Comparison of ENCODE assay signal across 22 cellular contexts in genomic region chr1:39418223-39418622, GRCh38.
DNase-seq lines count a peak whose midpoint lies in the region; ATAC-seq and TF ChIP-seq lines count a peak whose summit lies in the region.
"Had no signal": no experiment of that assay in that cellular context is flagged by ENCODE, and none has a peak within 500 bp of the region (broad histone marks: within the 10 kb centered on the region; RNA-seq: fewer than 3 reads in every experiment).

No MANE protein-coding gene starts in this region.

- DNase-seq in CD8-positive, alpha-beta memory T cell = no peak
- DNase-seq in LHCN-M2 (ENCODE audit: low read depth) (peak; percentile 31), brain microvascular endothelial cell (peak; percentile 51), DMS 273 (lab: John Stamatoyannopoulos, UW; ENCODE audit: unreplicated experiment) (no peak)
- DNase-seq in naive thymus-derived CD4-positive, alpha-beta T cell = no peak
- no peak for DNase-seq in activated CD4-positive, alpha-beta memory T cell treated with anti-CD3 and anti-CD28 coated beads for 36 hours
- DNase-seq: activated CD4-positive, alpha-beta T cell treated with anti-CD3 and anti-CD28 coated beads for 36 hours; activated naive CD8-positive, alpha-beta T cell treated with anti-CD3 and anti-CD28 coated beads, Interleukin-2, amount 10 ng/mL, durations not matched to agents 7 days and 5 days; dermis blood vessel endothelial cell; foreskin fibroblast; KG1; left ventricle myocardium superior; NCI-H1694 treated with DMSO at 0.1 percent for 48 hours; NCI-H69; small intestine; stimulated activated CD4-positive, alpha-beta T cell treated with anti-CD3 and anti-CD28 coated beads, Interleukin-2, amount 100 ng/mL, for 24 hours; testis had no signal

- peaks cover 11% of the 10 kb centered on the region for H3K36me3 ChIP-seq in CD8-positive, alpha-beta memory T cell (ENCODE audit: insufficient read depth, low read length)
- peaks cover 23% of the 10 kb centered on the region for H3K36me3 ChIP-seq in brain microvascular endothelial cell (replicated peaks)
- H3K36me3 ChIP-seq in naive thymus-derived CD4-positive, alpha-beta T cell (ENCODE audit: control insufficient read depth in 2 of 3, insufficient read depth in 3 of 3, low read length in 3 of 3) = peaks cover 3 to 15% (median 4%) of the 10 kb centered on the region in 3 experiments

- peaks cover 33 to 48% (median 38%) of the 10 kb centered on the region in 3 donors for H3K4me1 Mint-ChIP-seq in CD8-positive, alpha-beta memory T cell
- H3K4me1 Mint-ChIP-seq in naive thymus-derived CD4-positive, alpha-beta T cell = peaks cover 20 to 40% (median 30%) of the 10 kb centered on the region in 7 donors
- peaks cover 41% of the 10 kb centered on the region for H3K4me1 Mint-ChIP-seq in activated CD4-positive, alpha-beta memory T cell treated with anti-CD3 and anti-CD28 coated beads for 36 hours (ENCODE audit: low read depth)

- POLR2A ChIA-PET in CD8-positive, alpha-beta memory T cell (lab: Charles Lee) = no interaction called here
- POLR2A ChIA-PET in naive thymus-derived CD4-positive, alpha-beta T cell (lab: Charles Lee) = no interaction called here
- POLR2A ChIA-PET in activated CD4-positive, alpha-beta memory T cell treated with anti-CD3 and anti-CD28 coated beads for 36 hours (lab: Charles Lee) = interaction anchor here (1.0 kb wide), 1 partner anchor 7 kb away, joined by 3 read pairs; no protein-coding TSS in a partner anchor

- peaks cover 8% of the 10 kb centered on the region for H3K4me1 ChIP-seq in CD8-positive, alpha-beta memory T cell (ENCODE audit: insufficient read depth, low read length)
- no peaks in the 10 kb centered on the region for H3K4me1 ChIP-seq in naive thymus-derived CD4-positive, alpha-beta T cell (ENCODE audit: control insufficient read depth in 2 of 2, insufficient read depth in 2 of 2, low read length in 2 of 2)

- H3K27me3 Mint-ChIP-seq in CD8-positive, alpha-beta memory T cell = no peaks in the 10 kb centered on the region
- H3K27me3 Mint-ChIP-seq in naive thymus-derived CD4-positive, alpha-beta T cell = no peaks in the 10 kb centered on the region
- H3K27me3 Mint-ChIP-seq in activated CD4-positive, alpha-beta memory T cell treated with anti-CD3 and anti-CD28 coated beads for 36 hours = no peaks in the 10 kb centered on the region
- H3K27me3 Mint-ChIP-seq: activated CD4-positive, alpha-beta T cell treated with anti-CD3 and anti-CD28 coated beads for 36 hours; activated naive CD8-positive, alpha-beta T cell treated with anti-CD3 and anti-CD28 coated beads, Interleukin-2, amount 10 ng/mL, durations not matched to agents 7 days and 5 days had no signal

- H3K27me3 ChIP-seq in CD8-positive, alpha-beta memory T cell (ENCODE audit: insufficient read depth, low read length, poor library complexity, severe bottlenecking) = no peaks in the 10 kb centered on the region
- H3K27me3 ChIP-seq in brain microvascular endothelial cell (replicated peaks) = no peaks in the 10 kb centered on the region
- no peaks in the 10 kb centered on the region for H3K27me3 ChIP-seq in naive thymus-derived CD4-positive, alpha-beta T cell (ENCODE audit: control insufficient read depth in 2 of 2, insufficient read depth in 2 of 2, low read length in 2 of 2)
- H3K27me3 ChIP-seq: hepatocyte, neutrophil, testis had no signal

- in situ Hi-C loops in brain microvascular endothelial cell (cut with HindIII; ENCODE audit: low pct_ligation_motif_present, low sequenced_read_pairs) = no loop called here

- no peak for TF ChIP-seq CTCF in brain microvascular endothelial cell (IDR thresholded peaks at IDR 0.05; ENCODE audit: low read depth, low read length, missing control alignments)

- peak overlapping the region in 7 of 8 donors; percentile 18 to 93 (median 51) for H3K27ac Mint-ChIP-seq in CD8-positive, alpha-beta memory T cell
- peak overlapping the region in 5 of 9 donors; percentile 9 to 86 (median 76) for H3K27ac Mint-ChIP-seq in naive thymus-derived CD4-positive, alpha-beta T cell
- no peak overlapping the region for H3K27ac Mint-ChIP-seq in activated CD4-positive, alpha-beta memory T cell treated with anti-CD3 and anti-CD28 coated beads for 36 hours
- H3K27ac Mint-ChIP-seq: activated CD4-positive, alpha-beta T cell treated with anti-CD3 and anti-CD28 coated beads for 36 hours; activated naive CD8-positive, alpha-beta T cell treated with anti-CD3 and anti-CD28 coated beads, Interleukin-2, amount 10 ng/mL, durations not matched to agents 7 days and 5 days; stimulated activated effector memory CD8-positive, alpha-beta T cell treated with anti-CD3 and anti-CD28 coated beads, Interleukin-12 subunit alpha, Interleukin-12 subunit beta, amount 100 ng/mL, for 72 hours had no signal

- no peak overlapping the region for H3K27ac ChIP-seq in CD8-positive, alpha-beta memory T cell (ENCODE audit: low read depth, low read length)
- peak overlapping the region; percentile 69 for H3K27ac ChIP-seq in brain microvascular endothelial cell
- H3K27ac ChIP-seq in naive thymus-derived CD4-positive, alpha-beta T cell (ENCODE audit: low read depth, low read length) = no peak overlapping the region
- H3K27ac ChIP-seq: hepatocyte, neutrophil, testis had no signal

- intact Hi-C loops in naive thymus-derived CD4-positive, alpha-beta T cell (cut with micrococcal nuclease) = loop anchor here in 1 of 2 donors (10.0 kb wide), 1 partner anchor 563 kb away; the partner anchor contains the start of gene RRAGC
- intact Hi-C loops in activated CD4-positive, alpha-beta memory T cell treated with anti-CD3 and anti-CD28 coated beads for 36 hours (cut with micrococcal nuclease) = no loop called here

- H3K9me3 ChIP-seq in CD8-positive, alpha-beta memory T cell (ENCODE audit: low read length) = no peaks in the 10 kb centered on the region
- no peaks in the 10 kb centered on the region for H3K9me3 ChIP-seq in naive thymus-derived CD4-positive, alpha-beta T cell (ENCODE audit: control insufficient read depth in 2 of 3, low read length in 3 of 3)
- H3K9me3 ChIP-seq: neutrophil, testis had no signal

- no peak overlapping the region for H3K4me3 Mint-ChIP-seq in CD8-positive, alpha-beta memory T cell
- H3K4me3 Mint-ChIP-seq in naive thymus-derived CD4-positive, alpha-beta T cell = peak overlapping the region in 1 of 10 donors; percentile 18
- H3K4me3 Mint-ChIP-seq in activated CD4-positive, alpha-beta memory T cell treated with anti-CD3 and anti-CD28 coated beads for 36 hours = no peak overlapping the region
- H3K4me3 Mint-ChIP-seq: activated CD4-positive, alpha-beta T cell treated with anti-CD3 and anti-CD28 coated beads for 36 hours; activated naive CD8-positive, alpha-beta T cell treated with anti-CD3 and anti-CD28 coated beads, Interleukin-2, amount 10 ng/mL, durations not matched to agents 7 days and 5 days; stimulated activated effector memory CD8-positive, alpha-beta T cell treated with anti-CD3 and anti-CD28 coated beads, Interleukin-12 subunit alpha, Interleukin-12 subunit beta, amount 100 ng/mL, for 72 hours had no signal

- ATAC-seq in naive thymus-derived CD4-positive, alpha-beta T cell = no peak
- ATAC-seq in HG03025 (IDR thresholded peaks at IDR 0.05; ENCODE audit: low FRiP score, unreplicated experiment) (no peak), HG03342 (IDR thresholded peaks at IDR 0.05; ENCODE audit: unreplicated experiment) (no peak)
- ATAC-seq: activated CD4-positive, alpha-beta T cell treated with anti-CD3 and anti-CD28 coated beads for 36 hours; left ventricle myocardium superior; stimulated activated effector memory CD8-positive, alpha-beta T cell treated with anti-CD3 and anti-CD28 coated beads, Interleukin-12 subunit alpha, Interleukin-12 subunit beta, amount 100 ng/mL, for 72 hours had no signal

- H3K4me3 ChIP-seq in CD8-positive, alpha-beta memory T cell (ENCODE audit: low read length) = no peak overlapping the region
- H3K4me3 ChIP-seq in brain microvascular endothelial cell (ENCODE audit: low read depth, low read length) = no peak overlapping the region
- no peak overlapping the region for H3K4me3 ChIP-seq in naive thymus-derived CD4-positive, alpha-beta T cell (ENCODE audit: low read length)
- H3K4me3 ChIP-seq: hepatocyte, testis had no signal

- CTCF ChIA-PET in CD8-positive, alpha-beta memory T cell (lab: Charles Lee) = no interaction called here
- CTCF ChIA-PET in naive thymus-derived CD4-positive, alpha-beta T cell (lab: Charles Lee) = interaction anchor here (1.5 kb wide), 1 partner anchor 8 kb away, joined by 6 read pairs; no protein-coding TSS in a partner anchor
- CTCF ChIA-PET in activated CD4-positive, alpha-beta memory T cell treated with anti-CD3 and anti-CD28 coated beads for 36 hours (lab: Charles Lee) = interaction anchor here (3.2 kb wide), 1 partner anchor 7 kb away, joined by 24 read pairs; no protein-coding TSS in a partner anchor

- no peaks in the 10 kb centered on the region for H3K9me3 Mint-ChIP-seq in CD8-positive, alpha-beta memory T cell
- H3K9me3 Mint-ChIP-seq in naive thymus-derived CD4-positive, alpha-beta T cell = no peaks in the 10 kb centered on the region
- no peaks in the 10 kb centered on the region for H3K9me3 Mint-ChIP-seq in activated CD4-positive, alpha-beta memory T cell treated with anti-CD3 and anti-CD28 coated beads for 36 hours
- H3K9me3 Mint-ChIP-seq: activated naive CD8-positive, alpha-beta T cell treated with anti-CD3 and anti-CD28 coated beads, Interleukin-2, amount 10 ng/mL, durations not matched to agents 7 days and 5 days; stimulated activated effector memory CD8-positive, alpha-beta T cell treated with anti-CD3 and anti-CD28 coated beads, Interleukin-12 subunit alpha, Interleukin-12 subunit beta, amount 100 ng/mL, for 72 hours had no signal

- H3K36me3 Mint-ChIP-seq in CD8-positive, alpha-beta memory T cell = peaks cover 8 to 49% (median 16%) of the 10 kb centered on the region in 3 donors
- H3K36me3 Mint-ChIP-seq in naive thymus-derived CD4-positive, alpha-beta T cell = peaks cover 5 to 28% (median 12%) of the 10 kb centered on the region in 5 donors
- H3K36me3 Mint-ChIP-seq in activated CD4-positive, alpha-beta memory T cell treated with anti-CD3 and anti-CD28 coated beads for 36 hours = peaks cover 25% of the 10 kb centered on the region

Comparison
In these comparisons a context has a peak if more than half of its experiments do, and no peak if none do; other contexts are left out.
1. DNase-seq: peak in LHCN-M2 (single experiment) and brain microvascular endothelial cell (single experiment); none in CD8-positive, alpha-beta memory T cell (0 of 5), naive thymus-derived CD4-positive, alpha-beta T cell (0 of 9), activated CD4-positive, alpha-beta memory T cell treated with anti-CD3 and anti-CD28 coated beads for 36 hours (single experiment) and DMS 273 (single experiment).